9 cellular contexts compared by ENCODE assay signal in genomic region chr15:47961401-47962090, GRCh38.
DNase-seq lines count a peak whose midpoint lies in the region; ATAC-seq lines count a peak whose summit lies in the region.
"Had no signal": no experiment of that assay in that cellular context is flagged by ENCODE, and none has a peak within 500 bp of the region (broad histone marks: within the 10 kb centered on the region; RNA-seq: fewer than 3 reads in every experiment).

No MANE protein-coding gene starts in this region.

- no peaks in the 10 kb centered on the region for H3K36me3 Mint-ChIP-seq in activated naive CD8-positive, alpha-beta T cell treated with anti-CD3 and anti-CD28 coated beads for 36 hours

- H3K4me1 ChIP-seq in Karpas-422 (ENCODE audit: low read length): peaks cover 2% of the 10 kb centered on the region; the same call in 1 of the 2 replicates
- H3K4me1 ChIP-seq: Peyer's patch had no signal

- DNase-seq in activated naive CD8-positive, alpha-beta T cell treated with anti-CD3 and anti-CD28 coated beads for 36 hours: peak; percentile 2
- no peak for DNase-seq in Karpas-422
- no peak for DNase-seq in dermis blood vessel endothelial cell
- no peak for DNase-seq in COLO668 (lab: John Stamatoyannopoulos, UW; ENCODE audit: unreplicated experiment)
- no peak for DNase-seq in NCI-H2171 treated with DMSO at 0.1 percent for 48 hours (lab: John Stamatoyannopoulos, UW)

- H3K27me3 ChIP-seq in Karpas-422 (ENCODE audit: low read length): no peaks in the 10 kb centered on the region
- H3K27me3 ChIP-seq: Peyer's patch had no signal

- no peaks in the 10 kb centered on the region for H3K9me3 ChIP-seq in Karpas-422 (ENCODE audit: low read length)
- H3K9me3 ChIP-seq: Peyer's patch had no signal

- H3K27ac Mint-ChIP-seq in activated naive CD8-positive, alpha-beta T cell treated with anti-CD3 and anti-CD28 coated beads for 36 hours: no peak overlapping the region

- H3K79me2 ChIP-seq in Karpas-422 (ENCODE audit: low read length): no peaks in the 10 kb centered on the region

- H3K9me3 Mint-ChIP-seq in activated naive CD8-positive, alpha-beta T cell treated with anti-CD3 and anti-CD28 coated beads for 36 hours: peaks cover 2% of the 10 kb centered on the region

- no peak overlapping the region for H3K9ac ChIP-seq in Karpas-422 (ENCODE audit: low read length)

- no peak overlapping the region for H3K4me2 ChIP-seq in Karpas-422 (ENCODE audit: low read depth, low read length, poor library complexity, severe bottlenecking)

- H3K4me3 ChIP-seq in Karpas-422 (ENCODE audit: low read length): no peak overlapping the region
- H3K4me3 ChIP-seq: Peyer's patch had no signal

- H4K20me1 ChIP-seq in Karpas-422 (ENCODE audit: insufficient read depth, low read depth, low read length): no peaks in the 10 kb centered on the region

- no peaks in the 10 kb centered on the region for H3K36me3 ChIP-seq in Karpas-422 (ENCODE audit: insufficient read depth, low read length)
- H3K36me3 ChIP-seq: Peyer's patch had no signal

- H3K4me3 Mint-ChIP-seq in activated naive CD8-positive, alpha-beta T cell treated with anti-CD3 and anti-CD28 coated beads for 36 hours: no peak overlapping the region

- H2AFZ ChIP-seq in Karpas-422 (ENCODE audit: low read length): no peak overlapping the region

- H3K4me1 Mint-ChIP-seq in activated naive CD8-positive, alpha-beta T cell treated with anti-CD3 and anti-CD28 coated beads for 36 hours: peaks cover 10% of the 10 kb centered on the region

- peak; percentile 91 for ATAC-seq in GM18517 (IDR thresholded peaks at IDR 0.05; ENCODE audit: unreplicated experiment)
- peak; percentile 91 for ATAC-seq in GM21526 (IDR thresholded peaks at IDR 0.05; ENCODE audit: low FRiP score, unreplicated experiment)
- peak; percentile 90 for ATAC-seq in HG03442 (IDR thresholded peaks at IDR 0.05; ENCODE audit: unreplicated experiment)

- H3K27ac ChIP-seq in Karpas-422 (ENCODE audit: low read length): no peak overlapping the region
- H3K27ac ChIP-seq: Peyer's patch had no signal

- no peaks in the 10 kb centered on the region for H3K9me2 ChIP-seq in Karpas-422 (replicated peaks; ENCODE audit: insufficient read depth, low read length)

- H3K27me3 Mint-ChIP-seq in activated naive CD8-positive, alpha-beta T cell treated with anti-CD3 and anti-CD28 coated beads for 36 hours: peaks cover 34% of the 10 kb centered on the region
